Comparison of ENCODE assay signal across 1 cellular context in the genomic region with DNA sequence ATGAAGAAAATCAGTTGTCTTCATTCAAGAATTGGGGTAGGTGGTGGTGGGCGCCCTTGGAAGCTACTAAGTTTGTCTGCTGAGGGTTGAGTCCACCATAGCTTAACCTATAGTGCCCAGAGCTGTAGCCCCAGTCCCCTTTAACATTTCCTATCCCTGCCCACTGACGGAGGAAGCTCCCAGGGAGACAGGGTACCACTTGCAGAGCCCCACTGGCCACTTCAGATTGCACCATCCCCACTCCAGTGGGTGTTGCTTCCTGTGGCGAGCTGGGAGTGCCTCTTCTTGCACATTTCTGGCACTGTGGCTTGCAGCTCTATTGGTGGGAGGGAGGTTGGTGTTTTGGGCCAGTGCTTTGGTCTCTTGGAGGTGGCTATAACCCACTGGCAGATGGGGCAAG.
TF ChIP-seq lines count a peak whose summit lies in the region.

No MANE protein-coding gene starts in this region.

TF ChIP-seq in SK-N-SH, 30 proteins besides CTCF, POLR2A, EP300 and RAD21 (continued from another document):
- no peak for TF ChIP-seq REST (IDR thresholded peaks at IDR 0.05; ENCODE audit: low read depth, low read length)
- TF ChIP-seq GABPA (IDR thresholded peaks at IDR 0.05; ENCODE audit: low read depth): no peak
